8 cellular contexts compared by ENCODE assay signal in the genomic region with DNA sequence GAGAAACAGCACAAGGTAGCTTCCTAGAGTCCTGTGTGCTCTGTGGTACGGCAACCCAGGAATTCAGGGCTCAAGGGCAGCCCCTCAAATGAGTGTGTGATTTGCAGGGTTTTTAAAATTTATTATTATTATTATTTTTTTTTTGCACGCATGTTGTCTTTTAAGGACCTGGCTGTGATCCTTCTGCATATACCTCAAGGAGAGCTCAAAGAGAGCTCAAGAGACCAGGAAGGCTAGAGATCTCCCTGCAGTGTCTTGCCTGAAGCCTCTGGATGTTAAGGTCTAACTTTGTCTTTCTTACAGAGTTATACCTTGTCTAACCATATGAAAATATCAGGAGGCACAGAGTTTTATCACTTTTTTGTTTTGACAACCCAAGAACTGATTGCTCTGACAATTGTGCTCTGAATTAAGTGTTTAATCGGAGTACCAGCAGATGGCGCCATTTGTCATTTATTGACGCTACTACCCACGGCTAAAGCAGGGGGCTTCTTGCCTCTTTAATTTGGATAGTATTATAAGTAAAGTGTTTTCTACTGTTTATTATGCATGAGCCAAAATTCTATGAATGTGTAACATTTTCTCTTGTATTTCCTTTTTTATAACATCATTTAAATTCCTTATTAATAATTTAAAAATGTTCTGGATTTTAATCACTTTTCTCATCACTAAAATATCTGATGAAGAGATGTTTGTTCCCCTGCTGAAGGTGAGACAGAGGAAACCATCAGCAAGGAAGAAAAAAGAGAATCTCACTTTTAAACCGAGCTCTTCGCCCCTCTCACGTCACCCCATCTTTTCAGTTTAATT.
DNase-seq lines count a peak whose midpoint lies in the region; ATAC-seq and TF ChIP-seq lines count a peak whose summit lies in the region.

No MANE protein-coding gene starts in this region.

- TF ChIP-seq CTCF in GM10248 (IDR thresholded peaks at IDR 0.05; ENCODE audit: control extremely low read depth, extremely low read depth, low read depth, missing control alignments): peak; percentile 66

- peak; percentile 48 for DNase-seq in GM10248 (ENCODE audit: extremely low spot score)
- peak; percentile 15 for DNase-seq in NCI-H345 treated with DMSO at 0.1 percent for 48 hours (lab: John Stamatoyannopoulos, UW; ENCODE audit: unreplicated experiment)
- peak; percentile 69 for DNase-seq in activated CD4-positive, alpha-beta T cell treated with anti-CD3 and anti-CD28 coated beads for 48 hours
- DNase-seq in dedifferentiated amniotic fluid mesenchymal stem cell (ENCODE audit: extremely low spot score): peak; percentile 63
- peak; percentile 84 for DNase-seq in medulla oblongata (ENCODE audit: extremely low spot score)
- DNase-seq in stimulated activated CD8-positive, alpha-beta memory T cell treated with anti-CD3 and anti-CD28 coated beads, Interleukin-4, amount 100 ng/mL, for 1 hour (ENCODE audit: low read depth in 2 of 2, low spot score in 1 of 2): peak; percentile 19 to 28

- ATAC-seq in HG02885 (IDR thresholded peaks at IDR 0.05; ENCODE audit: poor library complexity, unreplicated experiment) (peak; percentile 75), HG03045 (IDR thresholded peaks at IDR 0.05; ENCODE audit: unreplicated experiment) (no peak)

- POLR2A ChIA-PET in GM10248 (lab: Yijun Ruan, JAX): no interaction called here

- CTCF ChIA-PET in GM10248 (lab: Yijun Ruan, JAX): interaction anchor here (0.5 to 6.1 kb wide), 38 partner anchors 9 to 1301 kb away, joined by 3 to 72 read pairs (median 3); no protein-coding TSS in a partner anchor

Comparison
In these comparisons a context has a peak if more than half of its experiments do, and no peak if none do; other contexts are left out.
1. DNase-seq: peak in every context shown above with its lines; median percentile 84 in medulla oblongata; 69 in activated CD4-positive, alpha-beta T cell treated with anti-CD3 and anti-CD28 coated beads for 48 hours; 63 in dedifferentiated amniotic fluid mesenchymal stem cell; 48 in GM10248; 24 in stimulated activated CD8-positive, alpha-beta memory T cell treated with anti-CD3 and anti-CD28 coated beads, Interleukin-4, amount 100 ng/mL, for 1 hour; 15 in NCI-H345 treated with DMSO at 0.1 percent for 48 hours.